ENCODE assay signal across 10 cellular contexts in the genomic region with DNA sequence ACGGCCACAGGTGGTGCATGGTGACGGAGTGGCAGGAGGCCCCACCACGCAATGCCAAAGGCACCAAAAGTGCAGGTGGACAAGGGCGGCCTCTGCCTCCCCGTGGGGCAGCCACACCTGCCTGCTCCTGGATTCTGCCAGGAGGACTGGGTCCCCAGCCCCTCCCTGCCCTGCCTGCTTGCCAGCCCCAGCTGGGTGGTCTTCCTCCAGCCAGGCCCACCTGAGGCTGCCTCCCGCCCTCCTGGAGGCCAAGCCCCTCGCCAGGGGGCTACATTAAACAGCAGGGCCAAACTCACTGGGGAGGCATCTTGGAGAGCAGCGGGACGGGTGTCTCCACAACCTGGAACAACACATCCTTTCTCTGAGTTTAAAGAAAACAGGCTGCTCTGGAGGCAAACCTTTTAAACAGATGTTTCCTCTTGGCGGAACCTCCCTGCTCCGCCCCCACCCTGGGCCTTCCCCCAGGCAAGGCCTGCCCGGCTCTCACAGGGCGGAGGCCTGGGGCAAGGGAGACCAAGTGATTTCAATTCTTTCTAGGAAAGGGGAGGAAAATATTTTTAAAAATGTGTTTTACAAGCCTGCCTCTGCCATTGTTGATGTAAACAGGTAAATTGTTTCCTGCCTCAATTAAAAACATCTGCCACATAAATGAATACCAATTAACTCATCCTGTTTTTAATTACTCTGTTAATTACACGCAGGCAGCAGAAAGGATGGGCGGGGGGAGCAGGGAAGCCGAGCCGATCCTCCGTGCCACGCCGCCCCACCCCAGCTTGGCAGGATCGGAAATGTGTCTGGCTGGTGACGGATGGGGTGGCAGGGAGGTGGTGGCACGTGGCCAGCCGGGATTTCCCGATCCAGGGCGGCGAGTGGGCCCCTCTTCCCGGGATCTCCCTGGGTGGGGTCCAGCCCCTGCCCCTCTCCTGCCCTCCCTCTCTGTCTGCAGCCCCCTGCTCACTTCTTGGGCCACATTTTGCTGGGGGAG. TPM values are rescaled to one million over a fixed set of nuclear protein-coding genes. Genes with fewer than 3 reads are reported as not detected.
DNase-seq lines count a peak whose midpoint lies in the region; ATAC-seq and TF ChIP-seq lines count a peak whose summit lies in the region.
"Had no signal": no experiment of that assay in that cellular context is flagged by ENCODE, and none has a peak within 500 bp of the region (broad histone marks: within the 10 kb centered on the region; RNA-seq: fewer than 3 reads in every experiment).

No MANE protein-coding gene starts in this region.

- H3K9me3 ChIP-seq in esophagus squamous epithelium, result peaks cover 0 to 13% (median 8%) of the 10 kb centered on the region in 3 donors

- H3K27me3 ChIP-seq in esophagus squamous epithelium, result peaks cover 0 to 28% (median 0%) of the 10 kb centered on the region in 4 donors
- H3K27me3 ChIP-seq in brain microvascular endothelial cell (replicated peaks), result no peaks in the 10 kb centered on the region

- intact Hi-C loops in esophagus squamous epithelium (cut with DNase I), result no loop called here
- intact Hi-C loops in sciatic nerve (cut with DNase I), result no loop called here

- H3K4me3 ChIP-seq in esophagus squamous epithelium, result peak overlapping the region in 1 of 4 donors; percentile 38
- no peak overlapping the region for H3K4me3 ChIP-seq in brain microvascular endothelial cell (ENCODE audit: low read depth, low read length)

- DNase-seq in GM04503 (ENCODE audit: low read depth), result peak; percentile 13
- peak; percentile 27 for DNase-seq in NCI-H446 treated with DMSO at 0.1 percent for 48 hours (lab: John Stamatoyannopoulos, UW)
- no peak for DNase-seq in esophagus squamous epithelium (lab: John Stamatoyannopoulos, UW)
- peak; percentile 82 for DNase-seq in sciatic nerve (ENCODE audit: low spot score)
- no peak for DNase-seq in brain microvascular endothelial cell
- DNase-seq in T-helper 2 cell, result no peak
- no peak for DNase-seq in HuH-7 (ENCODE audit: low spot score)

- H3K36me3 ChIP-seq in esophagus squamous epithelium, result no peaks in the 10 kb centered on the region
- H3K36me3 ChIP-seq in brain microvascular endothelial cell (replicated peaks), result no peaks in the 10 kb centered on the region

- in situ Hi-C loops in brain microvascular endothelial cell (cut with HindIII; ENCODE audit: low pct_ligation_motif_present, low sequenced_read_pairs), result no loop called here

- WGBS in esophagus squamous epithelium, 2 donors, result 4 to 43% methylated on average over 4 to 6 of the region's 28 CpGs

- H3K27ac ChIP-seq in esophagus squamous epithelium (peak overlapping the region; percentile 27 to 81 (median 59)), brain microvascular endothelial cell (no peak overlapping the region)
- H3K27ac ChIP-seq: epithelial cell of prostate had no signal

- ATAC-seq in sciatic nerve (peak; percentile 83), HG02884 (IDR thresholded peaks at IDR 0.05; ENCODE audit: unreplicated experiment) (no peak)

- H3K4me1 ChIP-seq in esophagus squamous epithelium, result peaks cover 39 to 96% (median 55%) of the 10 kb centered on the region in 3 donors

- TF ChIP-seq CTCF in esophagus squamous epithelium (IDR thresholded peaks at IDR 0.05), result no peak
- no peak for TF ChIP-seq CTCF in brain microvascular endothelial cell (IDR thresholded peaks at IDR 0.05; ENCODE audit: low read depth, low read length, missing control alignments)

- TF ChIP-seq POLR2A in esophagus squamous epithelium (IDR thresholded peaks at IDR 0.05), result no peak

RNA-seq across cellular contexts. Expression of a gene that starts 54.5 kb away (rescaled TPM):
- total RNA-seq in esophagus squamous epithelium (not detected), sciatic nerve (not detected)
- total RNA-seq: LHCN-M2 had no signal

RNA-seq across cellular contexts. Expression of a gene that starts 56.1 kb away (rescaled TPM):
- total RNA-seq in esophagus squamous epithelium (1 to 10 TPM in 2 of 4 donors, under 1 TPM in 2; 0.18 to 2.7 (median 1.4) TPM), sciatic nerve (8.2 TPM)
- total RNA-seq: LHCN-M2 had no signal

Comparison
In these comparisons a context has a peak if more than half of its experiments do, and no peak if none do; other contexts are left out.
1. DNase-seq: peak in GM04503 (single experiment), NCI-H446 treated with DMSO at 0.1 percent for 48 hours (single experiment) and sciatic nerve (single experiment); none in esophagus squamous epithelium (single experiment), brain microvascular endothelial cell (single experiment), T-helper 2 cell (0 of 5) and HuH-7 (single experiment).